ENCODE assay signal across 1 cellular context in the genomic region with DNA sequence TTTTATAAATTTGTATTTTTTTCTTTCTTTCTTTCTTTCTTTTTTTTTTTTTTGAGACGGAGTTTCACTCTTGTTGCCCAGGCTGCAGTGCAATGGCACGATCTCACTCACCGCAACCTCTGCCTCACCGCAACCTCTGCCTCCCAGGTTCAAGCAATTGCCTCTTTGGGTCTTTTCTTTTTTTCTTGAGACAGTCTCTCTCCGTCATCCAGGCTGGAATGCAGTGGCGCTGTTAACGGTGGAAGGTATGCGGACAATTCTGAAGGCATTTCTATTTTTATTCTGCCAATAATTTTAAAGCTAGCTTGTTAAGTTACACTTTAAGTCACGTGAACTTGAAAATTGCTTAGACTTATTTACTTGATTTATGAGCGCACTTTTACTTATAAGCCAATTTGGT.
TF ChIP-seq lines count a peak whose summit lies in the region.

No MANE protein-coding gene starts in this region.

TF ChIP-seq in K562, 482 proteins besides CTCF, POLR2A, EP300 and RAD21:
- TF ChIP-seq MBD2 (IDR thresholded peaks at IDR 0.05; ENCODE audit: borderline replicate concordance, low read depth) (no peak), EP400 (IDR thresholded peaks at IDR 0.05) (no peak), ZKSCAN8 (CRISPR knock-in tag; IDR thresholded peaks at IDR 0.05) (no peak), PYGO2 (tag; IDR thresholded peaks at IDR 0.05) (no peak), ZNF133 (CRISPR knock-in tag; IDR thresholded peaks at IDR 0.05) (no peak), ILK (tag; IDR thresholded peaks at IDR 0.05; ENCODE audit: borderline replicate concordance, low read depth) (no peak), RAD51 (IDR thresholded peaks at IDR 0.05; ENCODE audit: borderline replicate concordance, low read depth) (no peak), ATF7 (IDR thresholded peaks at IDR 0.05) (no peak), KAT7 (CRISPR knock-in tag; IDR thresholded peaks at IDR 0.05; ENCODE audit: borderline replicate concordance) (no peak), HDAC6 (IDR thresholded peaks at IDR 0.05; ENCODE audit: low read depth, low read length) (no peak), ZNF444 (CRISPR knock-in tag; IDR thresholded peaks at IDR 0.05) (no peak), DMBX1 (CRISPR knock-in tag; IDR thresholded peaks at IDR 0.05; ENCODE audit: borderline replicate concordance) (no peak), PRMT5 (CRISPR knock-in tag; IDR thresholded peaks at IDR 0.05) (no peak), MAFK (IDR thresholded peaks at IDR 0.05; ENCODE audit: low read length) (no peak)
- TF ChIP-seq, protein P1, sequence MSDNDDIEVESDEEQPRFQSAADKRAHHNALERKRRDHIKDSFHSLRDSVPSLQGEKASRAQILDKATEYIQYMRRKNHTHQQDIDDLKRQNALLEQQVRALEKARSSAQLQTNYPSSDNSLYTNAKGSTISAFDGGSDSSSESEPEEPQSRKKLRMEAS (CRISPR knock-in tag; IDR thresholded peaks at IDR 0.05) = no peak
- TF ChIP-seq, protein P2, sequence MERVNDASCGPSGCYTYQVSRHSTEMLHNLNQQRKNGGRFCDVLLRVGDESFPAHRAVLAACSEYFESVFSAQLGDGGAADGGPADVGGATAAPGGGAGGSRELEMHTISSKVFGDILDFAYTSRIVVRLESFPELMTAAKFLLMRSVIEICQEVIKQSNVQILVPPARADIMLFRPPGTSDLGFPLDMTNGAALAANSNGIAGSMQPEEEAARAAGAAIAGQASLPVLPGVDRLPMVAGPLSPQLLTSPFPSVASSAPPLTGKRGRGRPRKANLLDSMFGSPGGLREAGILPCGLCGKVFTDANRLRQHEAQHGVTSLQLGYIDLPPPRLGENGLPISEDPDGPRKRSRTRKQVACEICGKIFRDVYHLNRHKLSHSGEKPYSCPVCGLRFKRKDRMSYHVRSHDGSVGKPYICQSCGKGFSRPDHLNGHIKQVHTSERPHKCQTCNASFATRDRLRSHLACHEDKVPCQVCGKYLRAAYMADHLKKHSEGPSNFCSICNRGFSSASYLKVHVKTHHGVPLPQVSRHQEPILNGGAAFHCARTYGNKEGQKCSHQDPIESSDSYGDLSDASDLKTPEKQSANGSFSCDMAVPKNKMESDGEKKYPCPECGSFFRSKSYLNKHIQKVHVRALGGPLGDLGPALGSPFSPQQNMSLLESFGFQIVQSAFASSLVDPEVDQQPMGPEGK (CRISPR knock-in tag; IDR thresholded peaks at IDR 0.05; ENCODE audit: borderline replicate concordance) = no peak
- TF ChIP-seq, protein P3, sequence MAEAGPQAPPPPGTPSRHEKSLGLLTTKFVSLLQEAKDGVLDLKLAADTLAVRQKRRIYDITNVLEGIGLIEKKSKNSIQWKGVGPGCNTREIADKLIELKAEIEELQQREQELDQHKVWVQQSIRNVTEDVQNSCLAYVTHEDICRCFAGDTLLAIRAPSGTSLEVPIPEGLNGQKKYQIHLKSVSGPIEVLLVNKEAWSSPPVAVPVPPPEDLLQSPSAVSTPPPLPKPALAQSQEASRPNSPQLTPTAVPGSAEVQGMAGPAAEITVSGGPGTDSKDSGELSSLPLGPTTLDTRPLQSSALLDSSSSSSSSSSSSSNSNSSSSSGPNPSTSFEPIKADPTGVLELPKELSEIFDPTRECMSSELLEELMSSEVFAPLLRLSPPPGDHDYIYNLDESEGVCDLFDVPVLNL (CRISPR knock-in tag; IDR thresholded peaks at IDR 0.05; ENCODE audit: low read depth) = no peak
TF ChIP-seq in K562: peak in this region for 0.
